ENCODE assay signal across 1 cellular context in the genomic region with DNA sequence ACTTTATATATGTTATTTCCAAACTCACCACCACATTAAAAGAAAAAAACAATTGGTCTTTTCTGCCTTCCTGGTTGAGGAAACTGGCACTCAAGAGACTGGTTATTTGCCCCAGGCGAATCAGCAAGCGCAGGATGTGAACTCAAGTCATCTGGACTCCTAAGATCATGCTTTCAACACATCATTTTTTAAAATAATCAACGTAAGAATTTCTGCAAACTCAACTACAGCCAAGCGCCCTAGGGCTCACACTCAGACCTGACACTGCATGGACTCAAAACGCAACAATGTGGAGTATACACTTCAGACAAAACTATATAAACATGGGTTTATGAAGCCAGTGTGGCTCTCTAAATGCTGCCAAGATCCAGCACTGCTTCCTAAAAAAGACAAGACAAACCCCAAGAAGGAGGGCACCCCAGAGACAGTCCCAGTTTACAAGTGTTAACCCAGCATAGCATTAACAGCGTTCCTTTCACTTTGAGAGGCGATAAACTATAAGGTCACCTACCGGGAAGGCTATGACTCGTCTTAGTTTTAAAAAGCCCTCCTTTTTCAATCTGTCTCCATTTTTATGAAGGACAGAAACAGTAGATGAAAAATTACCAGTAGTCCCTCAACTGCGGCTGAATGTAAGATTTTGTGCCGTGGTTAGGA.
TF ChIP-seq lines count a peak whose summit lies in the region.

No MANE protein-coding gene starts in this region.

TF ChIP-seq in GM23338, 12 proteins besides CTCF, POLR2A, EP300 and RAD21 (continued from another document):
- no peak for TF ChIP-seq ZNF462 (CRISPR knock-in tag; IDR thresholded peaks at IDR 0.05)
- TF ChIP-seq JUNB (IDR thresholded peaks at IDR 0.05; ENCODE audit: unreplicated experiment) = no peak
- TF ChIP-seq ETS1 (IDR thresholded peaks at IDR 0.05) = no peak
TF ChIP-seq in GM23338: peak in this region for 0.
